32 cellular contexts compared by ENCODE assay signal in the genomic region with DNA sequence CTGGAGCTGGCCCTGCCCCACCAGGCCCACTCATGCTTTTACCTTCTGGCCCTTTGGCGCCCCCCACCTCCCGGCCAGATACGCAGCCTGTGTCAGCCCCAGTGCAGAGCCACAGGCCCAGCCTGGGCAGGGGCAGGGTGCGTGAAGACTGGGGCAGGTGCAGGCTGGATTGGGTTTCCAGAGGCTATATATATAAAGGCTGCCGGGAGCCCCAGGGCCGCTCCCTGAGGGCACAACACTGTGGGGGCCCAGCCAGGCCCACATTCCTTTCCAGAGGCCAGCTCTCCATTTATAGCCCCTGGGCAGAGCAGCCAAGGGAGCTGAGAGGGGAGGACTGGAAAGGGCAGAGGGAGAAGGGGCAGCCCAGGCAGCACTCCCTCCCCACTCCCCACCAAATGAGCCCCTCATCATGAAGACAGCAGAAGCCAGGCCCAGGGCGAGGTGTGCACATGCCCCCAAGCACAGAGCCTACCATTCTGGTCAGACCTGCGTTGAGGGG. TPM values are rescaled to one million over a fixed set of nuclear protein-coding genes. Genes with fewer than 3 reads are reported as not detected.
A peak's percentile ranks its signal among the peaks of the same experiment; 100 is the strongest.
DNase-seq lines count a peak whose midpoint lies in the region; ATAC-seq lines count a peak whose summit lies in the region.
"Had no signal": no experiment of that assay in that cellular context is flagged by ENCODE, and none has a peak within 500 bp of the region (broad histone marks: within the 10 kb centered on the region; RNA-seq: fewer than 3 reads in every experiment).

No MANE protein-coding gene starts in this region.

- ATAC-seq in right cardiac atrium (peak; percentile 71 to 79), aorta (ENCODE audit: low FRiP score) (peak; percentile 12), HG03460 (IDR thresholded peaks at IDR 0.05; ENCODE audit: unreplicated experiment) (no peak)
- ATAC-seq: activated naive CD8-positive, alpha-beta T cell treated with anti-CD3 and anti-CD28 coated beads, Interleukin-2, amount 50 U/mL, for 24 hours; gastroesophageal sphincter; K562; natural killer cell had no signal

- H3K4me1 ChIP-seq in right cardiac atrium (ENCODE audit: control insufficient read depth, insufficient read depth, low read length) = no peaks in the 10 kb centered on the region
- H3K4me1 ChIP-seq in aorta (ENCODE audit: control insufficient read depth in 1 of 2, insufficient read depth in 2 of 2, low read length in 2 of 2) = no peaks in the 10 kb centered on the region

- H3K27me3 ChIP-seq in right cardiac atrium (ENCODE audit: control insufficient read depth, insufficient read depth) (no peaks in the 10 kb centered on the region), aorta (ENCODE audit: control insufficient read depth in 1 of 2, insufficient read depth in 2 of 2, low read length in 1 of 2) (peaks cover 0 to 2% of the 10 kb centered on the region in 2 donors)
- H3K27me3 ChIP-seq: MG63, ovary had no signal

- DNase-seq in NCI-H82 (lab: John Stamatoyannopoulos, UW) (peak; percentile 33), NCI-H82 treated with DMSO at 0.1 percent for 48 hours (lab: John Stamatoyannopoulos, UW; ENCODE audit: unreplicated experiment) (no peak), NCI-H146 treated with DMSO at 0.1 percent for 48 hours (lab: John Stamatoyannopoulos, UW; ENCODE audit: unreplicated experiment) (peak; percentile 73), right cardiac atrium (no peak), aorta (no peak), NCI-H1930 (lab: John Stamatoyannopoulos, UW) (no peak)
- DNase-seq in stimulated activated CD8-positive, alpha-beta memory T cell treated with anti-CD3 and anti-CD28 coated beads, Interleukin-4, amount 100 ng/mL, for 48 hours = no peak
- DNase-seq: 8988T; activated CD4-positive, alpha-beta T cell treated with anti-CD3 and anti-CD28 coated beads for 4 hours; activated CD8-positive, alpha-beta memory T cell treated with anti-CD3 and anti-CD28 coated beads for 24 hours; activated naive CD8-positive, alpha-beta T cell treated with anti-CD3 and anti-CD28 coated beads, Interleukin-2, amount 50 U/mL, for 24 hours; activated T-cell treated with anti-CD3 and anti-CD28 coated beads, Interleukin-2, amount 50 U/mL, for 1 hour; CD4-positive, alpha-beta T cell; esophagus squamous epithelium; GOT3; MG63; natural killer cell; NCI-H1105 treated with DMSO at 0.1 percent for 48 hours; NCI-H510A; ovary; retina; stimulated activated CD4-positive, alpha-beta T cell treated with anti-CD3 and anti-CD28 coated beads, Interleukin-4, amount 100 ng/mL, for 4 hours; stimulated activated naive CD4-positive, alpha-beta T cell had no signal

- no peaks in the 10 kb centered on the region for H3K36me3 ChIP-seq in aorta (ENCODE audit: control insufficient read depth in 1 of 2, insufficient read depth in 2 of 2, low read length in 1 of 2)
- H3K36me3 ChIP-seq: esophagus squamous epithelium, gastroesophageal sphincter, MG63, ovary had no signal

- WGBS in right cardiac atrium = 60% methylated on average over 8 of the region's 8 CpGs
- WGBS in aorta, 2 donors = 52 to 53% methylated on average over 7 to 8 of the region's 8 CpGs

- H3K27ac ChIP-seq in right cardiac atrium (ENCODE audit: low read length) (no peak overlapping the region), aorta (ENCODE audit: low read depth in 1 of 2, low read length in 2 of 2) (no peak overlapping the region)
- H3K27ac ChIP-seq: esophagus squamous epithelium, gastroesophageal sphincter, ovary had no signal

- H3K9me3 ChIP-seq in right cardiac atrium (ENCODE audit: control insufficient read depth, low read length) (no peaks in the 10 kb centered on the region), aorta (ENCODE audit: control insufficient read depth, low read length) (no peaks in the 10 kb centered on the region)
- H3K9me3 ChIP-seq: esophagus squamous epithelium, gastroesophageal sphincter, MG63, ovary had no signal

- H3K4me3 ChIP-seq in right cardiac atrium (ENCODE audit: low read length) (no peak overlapping the region), aorta (ENCODE audit: low read length in 2 of 2) (no peak overlapping the region)
- H3K4me3 ChIP-seq: esophagus squamous epithelium, gastroesophageal sphincter, K562, MG63, ovary had no signal

- intact Hi-C loops in right cardiac atrium (cut with DNase I) (no loop called here), aorta (cut with DNase I) (no loop called here)

RNA-seq across cellular contexts. Expression of a gene that starts 5.0 kb away (rescaled TPM):
- total RNA-seq in right cardiac atrium (not detected), aorta (not detected)
- polyA plus RNA-seq in right cardiac atrium (not detected), aorta (not detected)
- total RNA-seq: CD4-positive, alpha-beta T cell; esophagus squamous epithelium; G401; gastroesophageal sphincter; K562; liver; mesothelial cell of epicardium; natural killer cell; ovary; T-helper 2 cell treated with Interferon-gamma antibody and Interleukin-4, amounts not matched to agents 100 ng/mL and 5 ng/mL, for 36 hours; temporal lobe had no signal
- polyA plus RNA-seq: K562, liver, ovary, urinary bladder had no signal

RNA-seq across cellular contexts. Expression of a gene that starts 20.2 kb away (rescaled TPM):
- total RNA-seq in right cardiac atrium = under 1 TPM in 2 of 4 donors, not detected in 2; 0.06 to 0.09 TPM
- 0.16 TPM for polyA plus RNA-seq in right cardiac atrium
- not detected for total RNA-seq in aorta
- polyA plus RNA-seq in aorta = not detected
- total RNA-seq: CD4-positive, alpha-beta T cell; esophagus squamous epithelium; K562; liver; natural killer cell; T-helper 2 cell treated with Interferon-gamma antibody and Interleukin-4, amounts not matched to agents 100 ng/mL and 5 ng/mL, for 36 hours had no signal

Comparison
In these comparisons a context has a peak if more than half of its experiments do, and no peak if none do; other contexts are left out.
1. DNase-seq: peak in NCI-H82 (single experiment) and NCI-H146 treated with DMSO at 0.1 percent for 48 hours (single experiment); none in NCI-H82 treated with DMSO at 0.1 percent for 48 hours (single experiment), right cardiac atrium (0 of 3), aorta (0 of 2), stimulated activated CD8-positive, alpha-beta memory T cell treated with anti-CD3 and anti-CD28 coated beads, Interleukin-4, amount 100 ng/mL, for 48 hours (single experiment) and NCI-H1930 (0 of 2).